ENCODE assay signal across 11 cellular contexts in the genomic region with DNA sequence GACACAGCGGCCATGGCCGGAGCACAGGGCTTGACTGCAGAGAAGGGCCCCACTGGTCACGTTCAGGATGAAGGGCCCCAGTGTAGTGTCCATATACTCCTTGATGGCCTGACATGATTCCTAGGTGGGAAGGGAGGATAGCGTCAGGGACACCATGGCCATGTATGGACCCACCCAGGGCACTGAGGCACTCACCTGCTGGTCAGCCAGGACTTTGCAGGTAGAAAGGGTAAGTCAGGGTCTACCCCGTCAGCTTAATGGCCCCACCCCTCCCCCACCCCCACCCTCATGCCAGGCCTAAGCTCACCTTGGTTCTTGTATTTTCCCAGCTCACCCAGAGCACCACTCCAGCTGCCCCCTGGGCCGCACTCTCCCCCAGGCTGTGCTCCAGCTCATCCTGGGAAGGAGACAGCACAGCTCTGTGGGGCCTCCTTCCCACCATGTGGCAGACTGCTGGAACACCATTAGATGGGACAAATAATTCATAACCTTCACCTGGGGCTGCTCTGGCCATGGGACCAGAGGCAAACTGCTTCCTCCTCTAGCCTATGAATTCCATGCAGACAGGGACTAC. TPM values are rescaled to one million over a fixed set of nuclear protein-coding genes. Genes with fewer than 3 reads are reported as not detected.
DNase-seq lines count a peak whose midpoint lies in the region; ATAC-seq and TF ChIP-seq lines count a peak whose summit lies in the region.
"Had no signal": no experiment of that assay in that cellular context is flagged by ENCODE, and none has a peak within 500 bp of the region (broad histone marks: within the 10 kb centered on the region; RNA-seq: fewer than 3 reads in every experiment).

No MANE protein-coding gene starts in this region.

- TF ChIP-seq EP300 in neural cell (conservative IDR thresholded peaks at IDR 0.05; ENCODE audit: poor library complexity, severe bottlenecking), result no peak

- DNase-seq in NCI-H146 treated with DMSO at 0.1 percent for 48 hours (lab: John Stamatoyannopoulos, UW; ENCODE audit: unreplicated experiment), result no peak
- no peak for DNase-seq in NOMO-1 treated with DMSO at 0.1 percent for 48 hours (lab: John Stamatoyannopoulos, UW; ENCODE audit: unreplicated experiment)
- no peak for DNase-seq in GM19240 (ENCODE audit: insufficient read length, low spot score)
- DNase-seq: activated CD4-positive, alpha-beta T cell treated with anti-CD3 and anti-CD28 coated beads for 4 hours; DMS53; NCI-H226 had no signal

- no peak for TF ChIP-seq RAD21 in neural cell (conservative IDR thresholded peaks at IDR 0.05)

- H3K79me2 ChIP-seq in OCI-LY1 (ENCODE audit: insufficient read depth, low read length) (no peaks in the 10 kb centered on the region), neural cell (replicated peaks; ENCODE audit: insufficient read depth, low read length) (no peaks in the 10 kb centered on the region)

- H3K9me2 ChIP-seq in OCI-LY1 (ENCODE audit: low read depth, low read length) (no peaks in the 10 kb centered on the region), neural cell (ENCODE audit: insufficient read depth, low read length) (no peaks in the 10 kb centered on the region)

- ATAC-seq in GM21786 (IDR thresholded peaks at IDR 0.05; ENCODE audit: unreplicated experiment), result no peak

- H4K20me1 ChIP-seq in BLaER1 treated with 17β-estradiol and CSF1 and Interleukin-3, amounts not matched to agents 10 nM and 100 nM, result peaks cover 0 to 14% (median 0%) of the 10 kb centered on the region in 11 experiments; a peak in 5 of 22 replicates
- H4K20me1 ChIP-seq in OCI-LY1 (ENCODE audit: insufficient read depth, low read length), result no peaks in the 10 kb centered on the region
- no peaks in the 10 kb centered on the region for H4K20me1 ChIP-seq in neural cell (ENCODE audit: insufficient read depth)

- peak overlapping the region in 8 of 11 experiments; percentile 17 to 87 (median 68); a peak in 8 of 22 replicates for H3K27ac ChIP-seq in BLaER1 treated with 17β-estradiol and CSF1 and Interleukin-3, amounts not matched to agents 10 nM and 100 nM
- peak overlapping the region; percentile 67 for H3K27ac ChIP-seq in OCI-LY1 (ENCODE audit: low read depth, low read length, poor library complexity, severe bottlenecking)
- peak overlapping the region; percentile 85 for H3K27ac ChIP-seq in duodenal mucosa (ENCODE audit: low read depth, low read length)
- H3K27ac ChIP-seq in neural cell (ENCODE audit: low read length), result no peak overlapping the region

- peak overlapping the region in 2 of 10 experiments; percentile 60 to 71; a peak in 2 of 20 replicates for H3K4me3 ChIP-seq in BLaER1 treated with 17β-estradiol and CSF1 and Interleukin-3, amounts not matched to agents 10 nM and 100 nM
- peak overlapping the region; percentile 93 for H3K4me3 ChIP-seq in OCI-LY1 (ENCODE audit: low read depth, low read length, poor library complexity, severe bottlenecking)
- peak overlapping the region; percentile 62 to 74 for H3K4me3 ChIP-seq in duodenal mucosa (ENCODE audit: low read depth in 1 of 2, low read length in 2 of 2)
- peak overlapping the region; percentile 78 for H3K4me3 ChIP-seq in neural cell (ENCODE audit: low read length)

- H3K9ac ChIP-seq in BLaER1 treated with 17β-estradiol and CSF1 and Interleukin-3, amounts not matched to agents 10 nM and 100 nM, result peak overlapping the region in 5 of 11 experiments; percentile 20 to 84 (median 74); a peak in 6 of 22 replicates
- H3K9ac ChIP-seq in OCI-LY1 (ENCODE audit: low read length) (peak overlapping the region; percentile 79; the same call in 1 of the 2 replicates), duodenal mucosa (ENCODE audit: low read depth in 1 of 2, low read length in 2 of 2) (peak overlapping the region; percentile 75 to 76), neural cell (ENCODE audit: low read length) (peak overlapping the region; percentile 70)

- H3K4me2 ChIP-seq in BLaER1 treated with 17β-estradiol and CSF1 and Interleukin-3, amounts not matched to agents 10 nM and 100 nM, result peak overlapping the region; percentile 82 to 98 (median 92); a peak in 19 of 22 replicates
- H3K4me2 ChIP-seq in OCI-LY1 (ENCODE audit: low read length) (peak overlapping the region; percentile 91), neural cell (ENCODE audit: low read length) (no peak overlapping the region)

- TF ChIP-seq CTCF in OCI-LY1 (IDR thresholded peaks at IDR 0.05; ENCODE audit: low read length) (no peak), neural cell (IDR thresholded peaks at IDR 0.05; ENCODE audit: poor library complexity, severe bottlenecking) (no peak)

- H3F3A ChIP-seq in OCI-LY1 (ENCODE audit: insufficient read depth, low read length) (no peaks in the 10 kb centered on the region), neural cell (ENCODE audit: insufficient read depth, low read length, poor library complexity, severe bottlenecking) (no peaks in the 10 kb centered on the region)

- peaks cover 0 to 10% (median 0%) of the 10 kb centered on the region in 11 experiments; a peak in 2 of 22 replicates for H3K36me3 ChIP-seq in BLaER1 treated with 17β-estradiol and CSF1 and Interleukin-3, amounts not matched to agents 10 nM and 100 nM
- H3K36me3 ChIP-seq in OCI-LY1 (ENCODE audit: insufficient read depth, low read length), result no peaks in the 10 kb centered on the region; the same call in 1 of the 2 replicates
- no peaks in the 10 kb centered on the region for H3K36me3 ChIP-seq in duodenal mucosa (ENCODE audit: control insufficient read depth in 1 of 2, insufficient read depth in 2 of 2, low read length in 2 of 2)
- H3K36me3 ChIP-seq in neural cell (ENCODE audit: insufficient read depth, low read length), result no peaks in the 10 kb centered on the region

- H3K9me3 ChIP-seq in BLaER1 treated with 17β-estradiol and CSF1 and Interleukin-3, amounts not matched to agents 10 nM and 100 nM (replicated peaks in 1 of 11), result peaks cover 0 to 2% (median 0%) of the 10 kb centered on the region in 11 experiments; a peak in 1 of 22 replicates
- H3K9me3 ChIP-seq in OCI-LY1 (ENCODE audit: low read length) (no peaks in the 10 kb centered on the region), duodenal mucosa (ENCODE audit: control insufficient read depth in 1 of 2, low read length in 2 of 2) (no peaks in the 10 kb centered on the region), neural cell (ENCODE audit: low read length) (no peaks in the 10 kb centered on the region)

- H2AFZ ChIP-seq in OCI-LY1 (ENCODE audit: low read length), result no peak overlapping the region
- no peak overlapping the region for H2AFZ ChIP-seq in neural cell (ENCODE audit: low read depth, low read length)

- H3K27me3 ChIP-seq in BLaER1 treated with 17β-estradiol and CSF1 and Interleukin-3, amounts not matched to agents 10 nM and 100 nM, result no peaks in the 10 kb centered on the region
- H3K27me3 ChIP-seq in OCI-LY1 (ENCODE audit: insufficient read depth, low read length) (no peaks in the 10 kb centered on the region), duodenal mucosa (ENCODE audit: control insufficient read depth in 1 of 2, insufficient read depth in 2 of 2, low read length in 2 of 2) (no peaks in the 10 kb centered on the region), neural cell (ENCODE audit: insufficient read depth, low read depth, low read length) (no peaks in the 10 kb centered on the region)

- peaks cover 24 to 46% (median 26%) of the 10 kb centered on the region in 10 experiments for H3K4me1 ChIP-seq in BLaER1 treated with 17β-estradiol and CSF1 and Interleukin-3, amounts not matched to agents 10 nM and 100 nM
- H3K4me1 ChIP-seq in OCI-LY1 (ENCODE audit: insufficient read depth, low read length, severe bottlenecking) (peaks cover 21% of the 10 kb centered on the region), duodenal mucosa (ENCODE audit: control insufficient read depth in 1 of 2, insufficient read depth in 2 of 2, low read length in 2 of 2) (peaks cover 31 to 39% of the 10 kb centered on the region in 2 donors)

TF ChIP-seq in neural cell, 6 proteins besides CTCF, POLR2A, EP300 and RAD21:
- TF ChIP-seq EZH2 (IDR thresholded peaks at IDR 0.05; ENCODE audit: borderline replicate concordance, insufficient read depth, low read length, poor library complexity, severe bottlenecking) (no peak), REST (IDR thresholded peaks at IDR 0.05; ENCODE audit: borderline replicate concordance) (no peak), POLR2AphosphoS5 (IDR thresholded peaks at IDR 0.05) (no peak), MXI1 (conservative IDR thresholded peaks at IDR 0.05; ENCODE audit: poor library complexity, severe bottlenecking) (no peak), TAF1 (IDR thresholded peaks at IDR 0.05; ENCODE audit: low read depth) (no peak), SMC3 (conservative IDR thresholded peaks at IDR 0.05; ENCODE audit: poor library complexity) (no peak)

RNA-seq across cellular contexts. Expression of gene HYAL3, which starts 1.6 kb away (rescaled TPM):
- polyA plus RNA-seq in neural cell, result 8.8 and 9.1 TPM in 2 replicates
- 2.7 and 6.1 TPM in 2 replicates for polyA minus RNA-seq in neural cell

RNA-seq across cellular contexts. Expression of gene NAA80, which starts 1.6 kb away (rescaled TPM):
- 4.6 and 5.3 TPM in 2 replicates for polyA plus RNA-seq in neural cell
- polyA minus RNA-seq in neural cell, result 7.1 and 8.6 TPM in 2 replicates

RNA-seq across cellular contexts. Expression of gene HYAL1, which starts 2.6 kb away (rescaled TPM):
- polyA plus RNA-seq in neural cell, result 2.2 and 4.7 TPM in 2 replicates
- polyA minus RNA-seq in neural cell, result 3.2 and 3.6 TPM in 2 replicates

RNA-seq across cellular contexts. Expression of gene IFRD2, which starts 8.5 kb away (rescaled TPM):
- 41.8 and 76.4 TPM in 2 replicates for polyA plus RNA-seq in neural cell
- 10.1 and 21.4 TPM in 2 replicates for polyA minus RNA-seq in neural cell

RNA-seq across cellular contexts. Expression of gene HYAL2, which starts 21.8 kb away (rescaled TPM):
- polyA plus RNA-seq in neural cell, result 116 and 138 TPM in 2 replicates
- 84.5 and 95.7 TPM in 2 replicates for polyA minus RNA-seq in neural cell
